ENCODE assay signal across 9 cellular contexts in the genomic region with DNA sequence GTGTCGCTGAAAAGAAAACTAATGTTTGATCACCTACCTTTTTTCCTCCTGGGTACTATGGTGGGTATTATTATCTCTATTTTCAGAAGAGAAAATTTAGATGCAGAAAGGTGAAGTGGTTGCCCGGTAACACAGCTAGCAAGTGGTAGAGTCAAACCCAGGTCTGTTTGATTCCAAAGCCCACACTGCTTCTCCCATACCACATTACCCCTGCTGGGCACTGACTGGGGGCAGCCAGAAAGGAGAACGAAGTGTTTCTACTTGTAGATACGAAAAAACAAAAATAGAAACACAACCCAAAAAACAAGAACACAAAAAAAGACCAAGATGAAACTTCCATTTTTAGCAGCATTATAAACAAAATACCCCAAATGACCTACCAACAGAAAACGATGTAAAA.
"Had no signal": no experiment of that assay in that cellular context is flagged by ENCODE, and none has a peak within 500 bp of the region (broad histone marks: within the 10 kb centered on the region; RNA-seq: fewer than 3 reads in every experiment).

No MANE protein-coding gene starts in this region.

- H3K4me3 ChIP-seq: GM23248, HAP-1, K562 had no signal

- H2AFZ ChIP-seq: GM23248 had no signal

- H3K9ac ChIP-seq: GM23248 had no signal

- H3K27ac ChIP-seq: GM23248, HL-60 had no signal

- FAIRE-seq: K562 had no signal

- ATAC-seq: HCT116, K562 had no signal

- H3K9me3 ChIP-seq: HAP-1 had no signal

- H3K4me1 ChIP-seq: HAP-1 had no signal

- H3K36me3 ChIP-seq: HAP-1 had no signal

- DNase-seq: GM23248, GOT3, H7, HFFc6, IMR-90 had no signal
